14 cellular contexts compared by ENCODE assay signal in genomic region chr13:113044431-113045114, GRCh38.
DNase-seq lines count a peak whose midpoint lies in the region; ATAC-seq and TF ChIP-seq lines count a peak whose summit lies in the region.
"Had no signal": no experiment of that assay in that cellular context is flagged by ENCODE, and none has a peak within 500 bp of the region (broad histone marks: within the 10 kb centered on the region; RNA-seq: fewer than 3 reads in every experiment).

No MANE protein-coding gene starts in this region.

- H3K27me3 ChIP-seq in layer of hippocampus (ENCODE audit: control insufficient read depth, insufficient read depth, low read length) (no peaks in the 10 kb centered on the region), thoracic aorta (replicated peaks; ENCODE audit: insufficient read depth) (no peaks in the 10 kb centered on the region)

- peak overlapping the region; percentile 61 for H3K4me3 ChIP-seq in thoracic aorta

- H3K27ac ChIP-seq in layer of hippocampus (ENCODE audit: low read depth, low read length) (peak overlapping the region; percentile 64), thoracic aorta (peak overlapping the region; percentile 57 to 73)

- no peak for ATAC-seq in thoracic aorta (ENCODE audit: insufficient number of reproducible peaks, low FRiP score, low read depth)
- ATAC-seq in GM18873 (IDR thresholded peaks at IDR 0.05; ENCODE audit: low FRiP score, unreplicated experiment), result no peak
- ATAC-seq: activated naive CD8-positive, alpha-beta T cell treated with anti-CD3 and anti-CD28 coated beads, Interleukin-2, amount 50 U/mL, for 24 hours; stimulated activated effector memory CD8-positive, alpha-beta T cell treated with anti-CD3 and anti-CD28 coated beads, Interleukin-12 subunit alpha, Interleukin-12 subunit beta, amount 100 ng/mL, for 72 hours; T-helper 17 cell had no signal

- H3K36me3 ChIP-seq in thoracic aorta, result no peaks in the 10 kb centered on the region

- TF ChIP-seq CTCF in thoracic aorta (IDR thresholded peaks at IDR 0.05), result no peak

- no peaks in the 10 kb centered on the region for H3K9me3 ChIP-seq in thoracic aorta

- peaks cover 0 to 56% of the 10 kb centered on the region in 2 donors for H3K4me1 ChIP-seq in thoracic aorta (ENCODE audit: control insufficient read depth in 1 of 2, low read depth in 2 of 2)

- DNase-seq in GM04503 (ENCODE audit: low read depth), result peak; percentile 44
- DNase-seq in anterior cingulate cortex (lab: John Stamatoyannopoulos, UW), result peak in 56 of 58 donors; percentile 37 to 93 (median 80)
- DNase-seq in thoracic aorta (ENCODE audit: low spot score), result no peak
- DNase-seq in activated effector memory CD4-positive, alpha-beta T cell treated with anti-CD3 and anti-CD28 coated beads, Interleukin-2, amount 50 U/mL, for 16 hours, result no peak
- no peak for DNase-seq in GDM1 (lab: John Stamatoyannopoulos, UW)
- DNase-seq: activated naive CD8-positive, alpha-beta T cell treated with anti-CD3 and anti-CD28 coated beads, Interleukin-2, amount 50 U/mL, for 24 hours; activated T-cell treated with anti-CD3 and anti-CD28 coated beads for 4 hours; NCI-H1092; OCI-M1; stimulated activated CD4-positive, alpha-beta T cell treated with anti-CD3 and anti-CD28 coated beads, Interleukin-4, amount 100 ng/mL, for 24 hours; T-helper 17 cell had no signal

Comparison
In these comparisons a context has a peak if more than half of its experiments do, and no peak if none do; other contexts are left out.
1. DNase-seq: peak in GM04503 (single experiment) and anterior cingulate cortex (56 of 58); none in thoracic aorta (single experiment), activated effector memory CD4-positive, alpha-beta T cell treated with anti-CD3 and anti-CD28 coated beads, Interleukin-2, amount 50 U/mL, for 16 hours (single experiment) and GDM1 (single experiment).